17 cellular contexts compared by ENCODE assay signal in the genomic region with DNA sequence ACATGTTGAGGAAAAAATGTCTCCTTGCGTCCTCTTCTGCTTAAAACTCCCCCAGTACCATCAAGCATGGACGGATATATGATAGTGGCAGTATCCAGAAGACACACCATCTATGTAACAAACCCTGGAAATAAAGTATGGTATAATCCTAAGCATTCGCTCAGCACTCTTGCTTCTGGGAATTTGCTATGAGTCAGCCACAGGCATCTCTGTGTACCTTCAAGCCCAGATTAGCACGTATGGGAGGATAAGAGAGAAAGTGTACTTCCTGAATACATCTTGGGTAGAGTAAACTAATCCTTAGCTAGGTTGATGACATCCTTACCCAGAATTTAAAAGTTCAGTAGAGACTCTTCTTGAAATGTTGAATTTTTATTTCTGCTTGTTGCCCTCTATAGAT.
"Had no signal": no experiment of that assay in that cellular context is flagged by ENCODE, and none has a peak within 500 bp of the region (broad histone marks: within the 10 kb centered on the region; RNA-seq: fewer than 3 reads in every experiment).

No MANE protein-coding gene starts in this region.

- H3K4me1 ChIP-seq: parathyroid adenoma had no signal

- H3K36me3 ChIP-seq: left ventricle myocardium inferior, neural progenitor cell, tibial nerve had no signal

- H3K4me3 ChIP-seq: left ventricle myocardium inferior, neural progenitor cell, tibial nerve had no signal

- DNase-seq: activated CD4-positive, alpha-beta memory T cell treated with anti-CD3 and anti-CD28 coated beads for 36 hours; activated gamma-delta T cell treated with Interleukin-2 at 50 U/mL for 16 hours; activated naive CD8-positive, alpha-beta T cell treated with anti-CD3 and anti-CD28 coated beads for 36 hours; activated T-cell treated with anti-CD3 and anti-CD28 coated beads, Interleukin-2, amount 50 U/mL, for 48 hours; aorta; central memory CD4-positive, alpha-beta T cell; effector memory CD8-positive, alpha-beta T cell; erythroblast; head of caudate nucleus; kidney; left ventricle myocardium inferior; retina; small intestine; T-helper 9 cell had no signal

- H3K27me3 ChIP-seq: neural progenitor cell, tibial nerve had no signal

- H3K4me2 ChIP-seq: neural progenitor cell had no signal

- FAIRE-seq: kidney, small intestine had no signal

- H2AFZ ChIP-seq: neural progenitor cell, parathyroid adenoma had no signal

- H3K9me3 ChIP-seq: left ventricle myocardium inferior, tibial nerve had no signal

- H3K9ac ChIP-seq: neural progenitor cell, parathyroid adenoma had no signal

- ATAC-seq: effector memory CD8-positive, alpha-beta T cell had no signal

- H3K27ac ChIP-seq: left ventricle myocardium inferior, neural progenitor cell, parathyroid adenoma, tibial nerve had no signal

- H3K79me2 ChIP-seq: parathyroid adenoma had no signal
